In genomic region chr17:1029196-1029911, GRCh38 we compare ENCODE assay signal across 1 cellular context.
TF ChIP-seq lines count a peak whose summit lies in the region.

No MANE protein-coding gene starts in this region.

TF ChIP-seq in WTC11, 78 proteins besides CTCF, POLR2A, EP300 and RAD21 (continued from another document):
- TF ChIP-seq, protein P1, sequence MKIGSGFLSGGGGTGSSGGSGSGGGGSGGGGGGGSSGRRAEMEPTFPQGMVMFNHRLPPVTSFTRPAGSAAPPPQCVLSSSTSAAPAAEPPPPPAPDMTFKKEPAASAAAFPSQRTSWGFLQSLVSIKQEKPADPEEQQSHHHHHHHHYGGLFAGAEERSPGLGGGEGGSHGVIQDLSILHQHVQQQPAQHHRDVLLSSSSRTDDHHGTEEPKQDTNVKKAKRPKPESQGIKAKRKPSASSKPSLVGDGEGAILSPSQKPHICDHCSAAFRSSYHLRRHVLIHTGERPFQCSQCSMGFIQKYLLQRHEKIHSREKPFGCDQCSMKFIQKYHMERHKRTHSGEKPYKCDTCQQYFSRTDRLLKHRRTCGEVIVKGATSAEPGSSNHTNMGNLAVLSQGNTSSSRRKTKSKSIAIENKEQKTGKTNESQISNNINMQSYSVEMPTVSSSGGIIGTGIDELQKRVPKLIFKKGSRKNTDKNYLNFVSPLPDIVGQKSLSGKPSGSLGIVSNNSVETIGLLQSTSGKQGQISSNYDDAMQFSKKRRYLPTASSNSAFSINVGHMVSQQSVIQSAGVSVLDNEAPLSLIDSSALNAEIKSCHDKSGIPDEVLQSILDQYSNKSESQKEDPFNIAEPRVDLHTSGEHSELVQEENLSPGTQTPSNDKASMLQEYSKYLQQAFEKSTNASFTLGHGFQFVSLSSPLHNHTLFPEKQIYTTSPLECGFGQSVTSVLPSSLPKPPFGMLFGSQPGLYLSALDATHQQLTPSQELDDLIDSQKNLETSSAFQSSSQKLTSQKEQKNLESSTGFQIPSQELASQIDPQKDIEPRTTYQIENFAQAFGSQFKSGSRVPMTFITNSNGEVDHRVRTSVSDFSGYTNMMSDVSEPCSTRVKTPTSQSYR (CRISPR knock-in tag; IDR thresholded peaks at IDR 0.05), result no peak
- no peak for TF ChIP-seq SP1 (CRISPR knock-in tag; conservative IDR thresholded peaks at IDR 0.05)
- no peak for TF ChIP-seq CREM (CRISPR knock-in tag; IDR thresholded peaks at IDR 0.05)
- TF ChIP-seq ETV6 (CRISPR knock-in tag; IDR thresholded peaks at IDR 0.05), result no peak
- TF ChIP-seq E2F5 (CRISPR knock-in tag; IDR thresholded peaks at IDR 0.05), result no peak
- TF ChIP-seq NFATC4 (CRISPR knock-in tag; IDR thresholded peaks at IDR 0.05), result no peak
- no peak for TF ChIP-seq RORB (CRISPR knock-in tag; IDR thresholded peaks at IDR 0.05)
- no peak for TF ChIP-seq IRF1 (CRISPR knock-in tag; IDR thresholded peaks at IDR 0.05)
